Comparison of ENCODE assay signal across 33 cellular contexts in the genomic region with DNA sequence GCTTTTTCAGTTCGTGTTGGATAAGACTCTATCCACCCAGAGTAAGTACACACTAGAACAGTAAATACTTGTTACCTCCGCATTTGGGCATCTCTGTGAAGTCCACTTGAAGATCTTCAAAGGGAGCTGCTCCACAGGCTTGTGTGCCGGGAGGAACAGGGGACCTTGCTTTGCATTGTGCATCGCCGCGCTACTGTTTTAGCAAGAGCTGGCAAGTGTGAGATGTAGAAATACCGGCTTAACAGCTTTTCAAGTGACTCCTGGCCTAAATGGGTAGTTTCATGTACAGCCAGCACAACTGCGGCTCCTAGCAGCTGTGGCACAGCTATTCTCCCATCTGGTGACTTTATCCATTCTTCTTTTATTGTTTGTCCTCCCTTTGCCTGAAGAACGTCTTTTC. TPM values are rescaled to one million over a fixed set of nuclear protein-coding genes. Genes with fewer than 3 reads are reported as not detected.
"Had no signal": no experiment of that assay in that cellular context is flagged by ENCODE, and none has a peak within 500 bp of the region (broad histone marks: within the 10 kb centered on the region; RNA-seq: fewer than 3 reads in every experiment).

No MANE protein-coding gene starts in this region.

- H3K27me3 Mint-ChIP-seq: stimulated activated memory B cell treated with anti-CD40 and anti-IgM and Interleukin-4, amounts not matched to agents 10 μg/mL and 1 μg/mL and 100 μg/mL, for 72 hours; stimulated activated naive CD8-positive, alpha-beta T cell treated with anti-CD3 and anti-CD28 coated beads, Interleukin-15, amount 100 ng/mL, for 72 hours had no signal

- H3K4me1 Mint-ChIP-seq: stimulated activated naive CD8-positive, alpha-beta T cell treated with anti-CD3 and anti-CD28 coated beads, Interleukin-15, amount 100 ng/mL, for 72 hours had no signal

- H3K4me1 ChIP-seq: heart left ventricle, right atrium auricular region had no signal

- ATAC-seq: activated T-cell treated with anti-CD3 and anti-CD28 coated beads, Interleukin-2, amount 50 U/mL, for 72 hours; heart left ventricle; left lobe of liver; mucosa of descending colon; natural killer cell treated with Interleukin-12 subunit alpha and Interleukin-12 subunit beta and Interleukin-15 and Interleukin-18, amount 100 ng/mL, for 72 hours; stimulated activated memory B cell treated with anti-CD40 and anti-IgM and Interleukin-4, amounts not matched to agents 10 μg/mL and 1 μg/mL and 100 μg/mL, for 72 hours; stimulated activated naive CD8-positive, alpha-beta T cell treated with anti-CD3 and anti-CD28 coated beads, Interleukin-15, amount 100 ng/mL, for 72 hours had no signal

- H3K27ac ChIP-seq: heart left ventricle, right atrium auricular region, VCaP had no signal

- H3K9me3 ChIP-seq: right atrium auricular region had no signal

- H3K27me3 ChIP-seq: heart left ventricle, right atrium auricular region had no signal

- DNase-seq: activated CD4-positive, alpha-beta T cell treated with anti-CD3 and anti-CD28 coated beads for 4 hours; activated CD4-positive, alpha-beta T cell treated with anti-CD3 and anti-CD28 coated beads, Interleukin-2, amount 50 U/mL, for 4 hours; activated effector memory CD4-positive, alpha-beta T cell treated with Interleukin-2 at 50 U/mL for 16 hours; activated naive CD4-positive, alpha-beta T cell treated with Interleukin-2 at 50 U/mL for 16 hours; activated T-cell treated with anti-CD3 and anti-CD28 coated beads for 4 hours; activated T-cell treated with anti-CD3 and anti-CD28 coated beads, Interleukin-2, amount 50 U/mL, for 72 hours; anterior cingulate cortex; dermis blood vessel endothelial cell; effector CD8-positive, alpha-beta T cell; foreskin fibroblast; heart left ventricle; hypothalamus; kidney glomerular epithelial cell; mucosa of descending colon; stimulated activated CD4-positive, alpha-beta T cell treated with anti-CD3 and anti-CD28 coated beads, Interleukin-1b, Interleukin-23, amount 100 ng/mL, for 48 hours; stimulated activated CD4-positive, alpha-beta T cell treated with anti-CD3 and anti-CD28 coated beads, Interleukin-4, amount 100 ng/mL, for 4 hours; stimulated activated CD8-positive, alpha-beta memory T cell treated with anti-CD3 and anti-CD28 coated beads, Interleukin-4, amount 100 ng/mL, for 48 hours; stimulated activated naive CD8-positive, alpha-beta T cell treated with anti-CD3 and anti-CD28 coated beads, Interleukin-15, amount 100 ng/mL, for 72 hours; substantia nigra; T-helper 9 cell had no signal

- H3K4me3 Mint-ChIP-seq: activated naive CD8-positive, alpha-beta T cell; activated T-cell treated with anti-CD3 and anti-CD28 coated beads, Interleukin-2, amount 50 U/mL, for 72 hours; natural killer cell treated with Interleukin-12 subunit alpha and Interleukin-12 subunit beta and Interleukin-15 and Interleukin-18, amount 100 ng/mL, for 72 hours; stimulated activated memory B cell treated with anti-CD40 and anti-IgM and Interleukin-4, amounts not matched to agents 10 μg/mL and 1 μg/mL and 100 μg/mL, for 72 hours; stimulated activated naive CD8-positive, alpha-beta T cell treated with anti-CD3 and anti-CD28 coated beads, Interleukin-15, amount 100 ng/mL, for 72 hours had no signal

- H3K36me3 Mint-ChIP-seq: stimulated activated memory B cell treated with anti-CD40 and anti-IgM and Interleukin-4, amounts not matched to agents 10 μg/mL and 1 μg/mL and 100 μg/mL, for 72 hours had no signal

- H3K36me3 ChIP-seq: heart left ventricle, right atrium auricular region had no signal

- H3K4me3 ChIP-seq: heart left ventricle, mucosa of descending colon, right atrium auricular region, smooth muscle cell had no signal

- H3K27ac Mint-ChIP-seq: activated naive CD8-positive, alpha-beta T cell; activated T-cell treated with anti-CD3 and anti-CD28 coated beads, Interleukin-2, amount 50 U/mL, for 72 hours; natural killer cell treated with Interleukin-12 subunit alpha and Interleukin-12 subunit beta and Interleukin-15 and Interleukin-18, amount 100 ng/mL, for 72 hours; stimulated activated memory B cell treated with anti-CD40 and anti-IgM and Interleukin-4, amounts not matched to agents 10 μg/mL and 1 μg/mL and 100 μg/mL, for 72 hours; stimulated activated naive CD8-positive, alpha-beta T cell treated with anti-CD3 and anti-CD28 coated beads, Interleukin-15, amount 100 ng/mL, for 72 hours had no signal

RNA-seq across cellular contexts. Expression of a gene that starts 56.7 kb away (rescaled TPM):
- total RNA-seq: activated T-cell treated with anti-CD3 and anti-CD28 coated beads, Interleukin-2, amount 50 U/mL, for 72 hours; dermis blood vessel endothelial cell; heart left ventricle; left lobe of liver; lung microvascular endothelial cell; mesenteric fat pad; mucosa of descending colon; myocyte; natural killer cell treated with Interleukin-12 subunit alpha and Interleukin-12 subunit beta and Interleukin-15 and Interleukin-18, amount 100 ng/mL, for 72 hours; omental fat pad; pulmonary artery endothelial cell; right atrium auricular region; smooth muscle cell; ureter had no signal
